10 cellular contexts compared by ENCODE assay signal in genomic region chr7:106652092-106652491, GRCh38.
"Had no signal": no experiment of that assay in that cellular context is flagged by ENCODE, and none has a peak within 500 bp of the region (broad histone marks: within the 10 kb centered on the region; RNA-seq: fewer than 3 reads in every experiment).

No MANE protein-coding gene starts in this region.

- H3K4me1 ChIP-seq: HAP-1 had no signal

- ATAC-seq: HCT116 had no signal

- H3K4me3 Mint-ChIP-seq: H9, HFFc6 had no signal

- H3K36me3 ChIP-seq: HAP-1 had no signal

- H3K9ac ChIP-seq: GM23248 had no signal

- H3K27ac ChIP-seq: GM23248 had no signal

- FAIRE-seq: H1, H54 had no signal

- H3K9me3 Mint-ChIP-seq: HFFc6 had no signal

- DNase-seq: GM23248, GOT3, H7, H9, HCEC 1CT, HFFc6 had no signal

- H2AFZ ChIP-seq: GM23248 had no signal

- H3K27ac Mint-ChIP-seq: H9, HFFc6 had no signal

- H3K4me3 ChIP-seq: GM23248, HAP-1 had no signal

- H3K9me3 ChIP-seq: HAP-1 had no signal
